Comparison of ENCODE assay signal across 1 cellular context in genomic region chr1:29180497-29181412, GRCh38.
TF ChIP-seq lines count a peak whose summit lies in the region.

No MANE protein-coding gene starts in this region.

TF ChIP-seq in IMR-90, 13 proteins besides CTCF, POLR2A, EP300 and RAD21:
- TF ChIP-seq MAFK (IDR thresholded peaks at IDR 0.05; ENCODE audit: low read depth, low read length): no peak
- TF ChIP-seq CHD1 (IDR thresholded peaks at IDR 0.05; ENCODE audit: low read depth, low read length): 0 out of 2 replicates have a peak, but pooled peaks have one; percentile 23
- no peak for TF ChIP-seq CEBPB (IDR thresholded peaks at IDR 0.05; ENCODE audit: low read depth, low read length)
- no peak for TF ChIP-seq SMC3 (IDR thresholded peaks at IDR 0.05; ENCODE audit: low read depth, low read length)
- TF ChIP-seq MXI1 (IDR thresholded peaks at IDR 0.05; ENCODE audit: borderline replicate concordance, low read depth, low read length): peak; percentile 42; the same call in 1 of the 2 replicates
